Comparison of ENCODE assay signal across 15 cellular contexts in genomic region chr5:118597448-118597847, GRCh38.
"Had no signal": no experiment of that assay in that cellular context is flagged by ENCODE, and none has a peak within 500 bp of the region (broad histone marks: within the 10 kb centered on the region; RNA-seq: fewer than 3 reads in every experiment).

No MANE protein-coding gene starts in this region.

- H3K27me3 Mint-ChIP-seq: natural killer cell treated with Interleukin-12 subunit alpha and Interleukin-12 subunit beta and Interleukin-15 and Interleukin-18, amount 100 ng/mL, for 72 hours; stimulated activated naive CD8-positive, alpha-beta T cell treated with anti-CD3 and anti-CD28 coated beads, Interleukin-15, Interleukin-2, amounts not matched to agents 100 ng/mL and 50 ng/mL, for 24 hours; type B pancreatic cell had no signal

- H3K36me3 Mint-ChIP-seq: natural killer cell treated with Interleukin-12 subunit alpha and Interleukin-12 subunit beta and Interleukin-15 and Interleukin-18, amount 100 ng/mL, for 72 hours; type B pancreatic cell had no signal

- H3K27me3 ChIP-seq: foreskin keratinocyte had no signal

- H3K27ac Mint-ChIP-seq: natural killer cell treated with Interleukin-12 subunit alpha and Interleukin-12 subunit beta and Interleukin-15 and Interleukin-18, amount 100 ng/mL, for 72 hours; stimulated activated naive CD8-positive, alpha-beta T cell treated with anti-CD3 and anti-CD28 coated beads, Interleukin-15, Interleukin-2, amounts not matched to agents 100 ng/mL and 50 ng/mL, for 24 hours; type B pancreatic cell had no signal

- H3K9me3 Mint-ChIP-seq: natural killer cell treated with Interleukin-12 subunit alpha and Interleukin-12 subunit beta and Interleukin-15 and Interleukin-18, amount 100 ng/mL, for 72 hours; stimulated activated naive CD8-positive, alpha-beta T cell treated with anti-CD3 and anti-CD28 coated beads, Interleukin-15, Interleukin-2, amounts not matched to agents 100 ng/mL and 50 ng/mL, for 24 hours had no signal

- ATAC-seq: foreskin keratinocyte; natural killer cell treated with Interleukin-12 subunit alpha and Interleukin-12 subunit beta and Interleukin-15 and Interleukin-18, amount 100 ng/mL, for 72 hours; right cardiac atrium had no signal

- H3K4me3 Mint-ChIP-seq: natural killer cell treated with Interleukin-12 subunit alpha and Interleukin-12 subunit beta and Interleukin-15 and Interleukin-18, amount 100 ng/mL, for 72 hours; stimulated activated naive CD8-positive, alpha-beta T cell treated with anti-CD3 and anti-CD28 coated beads, Interleukin-15, Interleukin-2, amounts not matched to agents 100 ng/mL and 50 ng/mL, for 24 hours; type B pancreatic cell had no signal

- DNase-seq: activated CD4-positive, CD25-positive, alpha-beta regulatory T cell treated with anti-CD3 and anti-CD28 coated beads, Interleukin-2, amount 50 U/mL, for 72 hours; activated naive CD4-positive, alpha-beta T cell; activated T-cell treated with anti-CD3 and anti-CD28 coated beads for 4 hours; anterior cingulate cortex; cerebellar nuclear complex; effector CD8-positive, alpha-beta T cell; foreskin keratinocyte; head of caudate nucleus; kidney glomerular epithelial cell; occipital lobe; right cardiac atrium; T1000 had no signal
